ENCODE assay signal across 8 cellular contexts in the genomic region with DNA sequence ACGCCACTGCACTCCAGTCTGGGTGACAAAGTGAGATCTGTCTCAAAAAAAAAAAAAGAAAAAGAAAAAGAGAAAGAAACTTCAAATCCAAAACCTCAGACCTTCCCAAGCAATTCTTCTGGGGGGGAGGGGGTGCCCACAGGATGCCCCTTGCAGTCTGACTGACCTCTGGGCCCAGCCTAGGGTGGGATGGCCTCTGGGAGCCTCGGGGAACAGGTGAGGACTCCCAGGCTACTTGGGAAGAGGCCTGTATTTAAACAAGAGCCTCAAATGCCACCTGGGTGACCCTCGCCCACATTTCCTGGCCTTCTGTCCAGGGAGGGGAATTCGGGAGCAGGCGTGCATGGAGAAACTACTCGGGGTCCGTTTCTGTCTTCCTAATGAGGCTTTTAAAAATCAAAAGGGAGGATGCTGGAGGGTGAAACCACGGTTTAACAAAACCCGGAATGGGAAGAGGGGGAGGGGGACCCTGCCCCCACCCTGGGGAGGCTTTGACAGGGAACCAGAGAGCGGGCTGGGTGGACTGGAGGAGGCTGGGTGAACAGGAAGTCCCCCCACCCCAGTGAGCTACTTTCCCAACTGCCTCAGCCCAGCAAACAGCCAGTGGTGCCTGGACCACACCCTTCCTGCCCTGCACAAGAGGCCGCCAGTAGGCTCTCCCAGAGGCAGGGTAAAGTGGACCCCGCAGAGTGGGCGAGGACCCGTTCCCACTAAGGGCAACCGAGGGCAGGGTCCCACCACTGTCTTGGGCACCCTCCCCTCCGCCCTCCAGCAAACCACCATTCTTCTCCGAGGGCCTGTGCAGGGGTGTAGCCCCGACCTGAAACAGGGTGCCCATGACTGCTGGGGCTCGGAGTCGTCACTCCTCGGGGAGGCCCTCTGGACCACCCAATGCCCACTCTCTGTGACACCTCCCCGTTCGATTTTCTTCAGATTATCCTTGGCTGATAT. TPM values are rescaled to one million over a fixed set of nuclear protein-coding genes. Genes with fewer than 3 reads are reported as not detected.
DNase-seq lines count a peak whose midpoint lies in the region; ATAC-seq lines count a peak whose summit lies in the region.

No MANE protein-coding gene starts in this region.

- H3K4me3 ChIP-seq in BLaER1 treated with 17β-estradiol and CSF1 and Interleukin-3, amounts not matched to agents 10 nM and 100 nM = peak overlapping the region; percentile 63 to 81 (median 70)
- peak overlapping the region; percentile 49 for H3K4me3 ChIP-seq in mesodermal cell (ENCODE audit: extremely low read depth, insufficient read depth, low read length, poor library complexity, severe bottlenecking)

- peak overlapping the region; percentile 94 to 97 (median 96) for H3K4me3 Mint-ChIP-seq in IgD-negative memory B cell
- H3K4me3 Mint-ChIP-seq in activated naive CD4-positive, alpha-beta T cell treated with anti-CD3 and anti-CD28 coated beads, Interleukin-2, amount 50 U/mL, for 24 hours = peak overlapping the region; percentile 83

- H3K27ac Mint-ChIP-seq in IgD-negative memory B cell = peak overlapping the region; percentile 92 to 99 (median 94)
- peak overlapping the region; percentile 41 for H3K27ac Mint-ChIP-seq in activated naive CD4-positive, alpha-beta T cell treated with anti-CD3 and anti-CD28 coated beads, Interleukin-2, amount 50 U/mL, for 24 hours

- no peaks in the 10 kb centered on the region for H3K27me3 ChIP-seq in BLaER1 treated with 17β-estradiol and CSF1 and Interleukin-3, amounts not matched to agents 10 nM and 100 nM

- no peak for DNase-seq in DMS79 treated with DMSO at 0.1 percent for 48 hours (lab: John Stamatoyannopoulos, UW)

- H3K4me1 ChIP-seq in BLaER1 treated with 17β-estradiol and CSF1 and Interleukin-3, amounts not matched to agents 10 nM and 100 nM = peaks cover 49 to 89% (median 82%) of the 10 kb centered on the region in 10 experiments
- H3K4me1 ChIP-seq in mesodermal cell (ENCODE audit: control insufficient read depth, insufficient read depth, low read length, poor library complexity, severe bottlenecking) = peaks cover 15% of the 10 kb centered on the region

- ATAC-seq in HG02759 (IDR thresholded peaks at IDR 0.05; ENCODE audit: unreplicated experiment) (no peak), HG03025 (IDR thresholded peaks at IDR 0.05; ENCODE audit: low FRiP score, unreplicated experiment) (no peak), GM21619 (IDR thresholded peaks at IDR 0.05; ENCODE audit: unreplicated experiment) (no peak)

- peaks cover 5% of the 10 kb centered on the region for H3K36me3 Mint-ChIP-seq in IgD-negative memory B cell
- H3K36me3 Mint-ChIP-seq in activated naive CD4-positive, alpha-beta T cell treated with anti-CD3 and anti-CD28 coated beads, Interleukin-2, amount 50 U/mL, for 24 hours = no peaks in the 10 kb centered on the region

- H3K4me2 ChIP-seq in BLaER1 treated with 17β-estradiol and CSF1 and Interleukin-3, amounts not matched to agents 10 nM and 100 nM = peak overlapping the region; percentile 89 to 99 (median 96)

- H3K4me1 Mint-ChIP-seq in IgD-negative memory B cell = peaks cover 25 to 41% (median 31%) of the 10 kb centered on the region in 3 donors
- peaks cover 59% of the 10 kb centered on the region for H3K4me1 Mint-ChIP-seq in activated naive CD4-positive, alpha-beta T cell treated with anti-CD3 and anti-CD28 coated beads, Interleukin-2, amount 50 U/mL, for 24 hours

- peak overlapping the region; percentile 80 to 89 (median 85) for H3K9ac ChIP-seq in BLaER1 treated with 17β-estradiol and CSF1 and Interleukin-3, amounts not matched to agents 10 nM and 100 nM

- H3K36me3 ChIP-seq in BLaER1 treated with 17β-estradiol and CSF1 and Interleukin-3, amounts not matched to agents 10 nM and 100 nM = peaks cover 0 to 13% (median 5%) of the 10 kb centered on the region in 11 experiments; a peak in 7 of 22 replicates
- peaks cover 12% of the 10 kb centered on the region for H3K36me3 ChIP-seq in mesodermal cell (ENCODE audit: control insufficient read depth, insufficient read depth, low read length)

- peaks cover 0 to 5% (median 0%) of the 10 kb centered on the region in 11 experiments; a peak in 1 of 22 replicates for H3K9me3 ChIP-seq in BLaER1 treated with 17β-estradiol and CSF1 and Interleukin-3, amounts not matched to agents 10 nM and 100 nM (replicated peaks in 1 of 11)
- no peaks in the 10 kb centered on the region for H3K9me3 ChIP-seq in mesodermal cell (ENCODE audit: control insufficient read depth, low read length)

- H4K20me1 ChIP-seq in BLaER1 treated with 17β-estradiol and CSF1 and Interleukin-3, amounts not matched to agents 10 nM and 100 nM = peaks cover 28 to 31% (median 30%) of the 10 kb centered on the region in 11 experiments

- no peaks in the 10 kb centered on the region for H3K27me3 Mint-ChIP-seq in IgD-negative memory B cell
- no peaks in the 10 kb centered on the region for H3K27me3 Mint-ChIP-seq in activated naive CD4-positive, alpha-beta T cell treated with anti-CD3 and anti-CD28 coated beads, Interleukin-2, amount 50 U/mL, for 24 hours

- WGBS in mesodermal cell (ENCODE audit: insufficient coverage in 2 of 2), 2 experiments = 48 to 58% methylated on average over 21 to 23 of the region's 23 CpGs

- no peaks in the 10 kb centered on the region for H3K9me3 Mint-ChIP-seq in IgD-negative memory B cell
- H3K9me3 Mint-ChIP-seq in activated naive CD4-positive, alpha-beta T cell treated with anti-CD3 and anti-CD28 coated beads, Interleukin-2, amount 50 U/mL, for 24 hours = no peaks in the 10 kb centered on the region

- H3K27ac ChIP-seq in BLaER1 treated with 17β-estradiol and CSF1 and Interleukin-3, amounts not matched to agents 10 nM and 100 nM = peak overlapping the region; percentile 71 to 97 (median 92)
- no peak overlapping the region for H3K27ac ChIP-seq in mesodermal cell (ENCODE audit: low read depth, low read length, severe bottlenecking)

RNA-seq across cellular contexts. Expression of a gene that starts 1.5 kb away (rescaled TPM):
- polyA plus RNA-seq in IgD-negative memory B cell = 6.8 TPM
- 32.1 TPM for polyA plus RNA-seq in mesodermal cell (2013, experiment 1 of 2)
- 25.4 TPM for polyA plus RNA-seq in mesodermal cell (2013, experiment 2 of 2)
